In genomic region chr16:70251651-70252354, GRCh38 we compare ENCODE assay signal across 1 cellular context.
TF ChIP-seq lines count a peak whose summit lies in the region.

EXOSC6 (minus strand) TSS chr16:70251940; CDS start chr16:70251900, 40 bp downstream.

TF ChIP-seq in GM12878, 131 proteins besides CTCF, POLR2A, EP300 and RAD21 (continued from another document):
- TF ChIP-seq E2F8 (IDR thresholded peaks at IDR 0.05; ENCODE audit: low read depth, partially characterized antibody) (no peak), CREB1 (IDR thresholded peaks at IDR 0.05; ENCODE audit: low read depth) (peak; percentile 74), PRDM15 (CRISPR knock-in tag; IDR thresholded peaks at IDR 0.05) (no peak), SMARCA5 (IDR thresholded peaks at IDR 0.05) (peak; percentile 79), ZBED1 (IDR thresholded peaks at IDR 0.05; ENCODE audit: borderline replicate concordance) (peak; percentile 87; the same call in 1 of the 2 replicates), SIX5 (IDR thresholded peaks at IDR 0.05; ENCODE audit: low read depth, low read length, severe bottlenecking) (peak; percentile 32), ATF2 (IDR thresholded peaks at IDR 0.05; ENCODE audit: low read length) (no peak), CHD4 (IDR thresholded peaks at IDR 0.05) (no peak), RELA (IDR thresholded peaks at IDR 0.05; ENCODE audit: borderline replicate concordance, partially characterized antibody) (peak; percentile 75), HCFC1 (IDR thresholded peaks at IDR 0.05; ENCODE audit: low read length) (peak; percentile 69), YBX1 (IDR thresholded peaks at IDR 0.05) (no peak), CBFB (IDR thresholded peaks at IDR 0.05; ENCODE audit: low read depth) (peak; percentile 58; the same call in 1 of the 2 replicates), CUX1 (IDR thresholded peaks at IDR 0.05; ENCODE audit: insufficient replicate concordance, low read depth, low read length) (no peak), E2F4 (IDR thresholded peaks at IDR 0.05; ENCODE audit: low read depth, low read length) (peak; percentile 88), NBN (IDR thresholded peaks at IDR 0.05) (0 out of 2 replicates have a peak, but pooled peaks have one; percentile 51), SPI1 (IDR thresholded peaks at IDR 0.05; ENCODE audit: borderline replicate concordance, insufficient read depth, low read depth, low read length) (no peak)
